14 cellular contexts compared by ENCODE assay signal in genomic region chr7:70360557-70360956, GRCh38.
DNase-seq lines count a peak whose midpoint lies in the region; ATAC-seq, FAIRE-seq and TF ChIP-seq lines count a peak whose summit lies in the region.
"Had no signal": no experiment of that assay in that cellular context is flagged by ENCODE, and none has a peak within 500 bp of the region (broad histone marks: within the 10 kb centered on the region; RNA-seq: fewer than 3 reads in every experiment).

No MANE protein-coding gene starts in this region.

- no peak overlapping the region for H3K27ac ChIP-seq in heart left ventricle
- H3K27ac ChIP-seq in right atrium auricular region, result no peak overlapping the region
- no peak overlapping the region for H3K27ac ChIP-seq in thyroid gland
- H3K27ac ChIP-seq in kidney (ENCODE audit: low read depth in 2 of 2, low read length in 2 of 2), result no peak overlapping the region
- H3K27ac ChIP-seq: A549 had no signal

- H3K9ac ChIP-seq in kidney (ENCODE audit: low read length in 2 of 2), result no peak overlapping the region

- FAIRE-seq in kidney (lab: Jason Lieb, UNC), result no peak
- FAIRE-seq: A549, GM18507 had no signal

- intact Hi-C loops in heart left ventricle (cut with DNase I) (no loop called here), left cardiac atrium (cut with DNase I) (no loop called here), thyroid gland (cut with DNase I) (no loop called here), kidney (cut with DNase I) (no loop called here)

- H3K4me3 ChIP-seq in heart left ventricle (no peak overlapping the region), right atrium auricular region (no peak overlapping the region), thyroid gland (replicated peaks in 1 of 3) (no peak overlapping the region), kidney (ENCODE audit: low read length in 2 of 2) (no peak overlapping the region)
- H3K4me3 ChIP-seq: A549, GM23338 had no signal

- 54 to 61% (median 57%) methylated on average over 4 of the region's 4 CpGs for WGBS in heart left ventricle, 4 donors
- 83 to 88% methylated on average over 4 of the region's 4 CpGs for WGBS in thyroid gland, 2 donors

- H3K4me1 ChIP-seq in heart left ventricle, result peaks cover 0 to 12% (median 0%) of the 10 kb centered on the region in 12 donors
- H3K4me1 ChIP-seq in right atrium auricular region, result no peaks in the 10 kb centered on the region
- peaks cover 0 to 4% of the 10 kb centered on the region in 2 donors for H3K4me1 ChIP-seq in thyroid gland
- peaks cover 0 to 2% of the 10 kb centered on the region in 2 donors for H3K4me1 ChIP-seq in kidney (ENCODE audit: control insufficient read depth in 1 of 2, insufficient read depth in 1 of 2, low read depth in 1 of 2, low read length in 2 of 2)
- H3K4me1 ChIP-seq: A549, Caco-2 had no signal

- H3K9me3 ChIP-seq in heart left ventricle (no peaks in the 10 kb centered on the region), right atrium auricular region (no peaks in the 10 kb centered on the region), thyroid gland (no peaks in the 10 kb centered on the region), kidney (ENCODE audit: control insufficient read depth in 1 of 2, low read length in 2 of 2) (no peaks in the 10 kb centered on the region)
- H3K9me3 ChIP-seq: A549, Caco-2 had no signal

- TF ChIP-seq POLR2A in heart left ventricle (IDR thresholded peaks at IDR 0.05) (no peak), thyroid gland (IDR thresholded peaks at IDR 0.05) (no peak)

- no peaks in the 10 kb centered on the region for H3K27me3 ChIP-seq in heart left ventricle
- no peaks in the 10 kb centered on the region for H3K27me3 ChIP-seq in right atrium auricular region
- no peaks in the 10 kb centered on the region for H3K27me3 ChIP-seq in thyroid gland

- TF ChIP-seq CTCF in heart left ventricle (IDR thresholded peaks at IDR 0.05), result no peak
- no peak for TF ChIP-seq CTCF in right atrium auricular region (IDR thresholded peaks at IDR 0.05)
- TF ChIP-seq CTCF in thyroid gland (IDR thresholded peaks at IDR 0.05), result no peak
- no peak for TF ChIP-seq CTCF in kidney (IDR thresholded peaks at IDR 0.05; ENCODE audit: borderline replicate concordance, extremely low read depth, insufficient read depth)

- peak in 3 of 5 donors; percentile 28 to 35 (median 28) for DNase-seq in heart left ventricle
- no peak for DNase-seq in right atrium auricular region (ENCODE audit: low spot score)
- peak; percentile 22 for DNase-seq in left cardiac atrium
- peak; percentile 2 for DNase-seq in midbrain (lab: John Stamatoyannopoulos, UW)
- DNase-seq in thyroid gland, result peak; percentile 8 to 14
- DNase-seq in NK-92 treated with Interleukin-12 subunit alpha and Interleukin-12 subunit beta, amount 100 ng/mL, for 24 hours (lab: John Stamatoyannopoulos, UW), result no peak
- DNase-seq in kidney, result no peak
- DNase-seq: Caco-2; CD8-positive, alpha-beta memory T cell; H7 had no signal

- H3K36me3 ChIP-seq in heart left ventricle (no peaks in the 10 kb centered on the region), right atrium auricular region (no peaks in the 10 kb centered on the region), thyroid gland (no peaks in the 10 kb centered on the region), kidney (ENCODE audit: control insufficient read depth in 1 of 2, insufficient read depth in 2 of 2, low read length in 2 of 2) (no peaks in the 10 kb centered on the region)

- ATAC-seq in heart left ventricle (peak; percentile 77 to 87 (median 80)), left cardiac atrium (peak; percentile 88 to 90), GM18498 (IDR thresholded peaks at IDR 0.05; ENCODE audit: unreplicated experiment) (no peak)
- ATAC-seq: A549, GM23338 had no signal

Comparison
In these comparisons a context has a peak if more than half of its experiments do, and no peak if none do; other contexts are left out.
1. DNase-seq: peak in heart left ventricle (3 of 5), left cardiac atrium (single experiment), midbrain (single experiment) and thyroid gland (2 of 2); none in right atrium auricular region (single experiment), NK-92 treated with Interleukin-12 subunit alpha and Interleukin-12 subunit beta, amount 100 ng/mL, for 24 hours (single experiment) and kidney (single experiment).